8 cellular contexts compared by ENCODE assay signal in the genomic region with DNA sequence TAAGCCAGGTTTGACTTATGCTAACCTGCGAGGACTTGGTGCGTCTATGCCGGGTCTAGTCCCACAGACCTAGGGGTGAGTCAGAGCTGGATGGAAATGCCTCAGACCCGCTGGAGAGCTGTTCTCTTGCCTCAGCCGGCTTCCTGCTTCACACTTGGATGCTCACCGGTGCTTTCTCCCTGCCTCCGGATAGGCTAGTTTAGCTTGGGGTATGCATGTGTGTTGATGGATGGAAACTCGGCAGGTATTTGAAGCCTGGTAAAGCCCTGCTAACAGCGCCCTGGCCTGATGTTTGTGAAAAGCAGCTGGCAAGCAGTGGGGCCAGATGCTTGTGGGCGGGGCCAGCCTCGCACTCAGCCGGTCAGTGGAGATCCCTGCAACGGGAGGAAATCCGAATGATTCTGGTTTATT. TPM values are rescaled to one million over a fixed set of nuclear protein-coding genes. Genes with fewer than 3 reads are reported as not detected.
DNase-seq lines count a peak whose midpoint lies in the region; ATAC-seq and TF ChIP-seq lines count a peak whose summit lies in the region.

No MANE protein-coding gene starts in this region.

- H3K4me3 ChIP-seq in colonic mucosa (no peak overlapping the region), right lobe of liver (peak overlapping the region in 1 of 3 donors; percentile 9), testis (no peak overlapping the region)

- peak overlapping the region; percentile 38 for H3K27ac Mint-ChIP-seq in activated CD4-positive, alpha-beta T cell treated with anti-CD3 and anti-CD28 coated beads for 36 hours

- intact Hi-C loops in activated CD4-positive, alpha-beta T cell treated with anti-CD3 and anti-CD28 coated beads for 36 hours (cut with DNase I, micrococcal nuclease) = loop anchor here in 1 of 2 experiments (2.0 kb wide), 1 partner anchor 14 kb away; no protein-coding TSS in a partner anchor
- intact Hi-C loops in colonic mucosa (cut with DNase I) (no loop called here), right lobe of liver (cut with DNase I) (no loop called here), testis (cut with DNase I; ENCODE audit: low total_unique reads) (no loop called here)

- H3K36me3 ChIP-seq in colonic mucosa (no peaks in the 10 kb centered on the region), right lobe of liver (no peaks in the 10 kb centered on the region), testis (ENCODE audit: low read depth, missing control alignments) (no peaks in the 10 kb centered on the region)

- no peaks in the 10 kb centered on the region for H3K27me3 ChIP-seq in colonic mucosa
- no peaks in the 10 kb centered on the region for H3K27me3 ChIP-seq in right lobe of liver
- no peaks in the 10 kb centered on the region for H3K27me3 ChIP-seq in testis

- POLR2A ChIA-PET in activated CD4-positive, alpha-beta T cell treated with anti-CD3 and anti-CD28 coated beads for 36 hours (lab: Charles Lee) = interaction anchor here (0.5 to 1.3 kb wide), 2 partner anchors 21 to 30 kb away, joined by 4 to 5 read pairs; no protein-coding TSS in a partner anchor

- TF ChIP-seq POLR2A in right lobe of liver (IDR thresholded peaks at IDR 0.05) (no peak), testis (IDR thresholded peaks at IDR 0.05) (no peak)

- H3K9me3 Mint-ChIP-seq in activated CD4-positive, alpha-beta T cell treated with anti-CD3 and anti-CD28 coated beads for 36 hours (ENCODE audit: low read depth) = no peaks in the 10 kb centered on the region

- H3K27me3 Mint-ChIP-seq in activated CD4-positive, alpha-beta T cell treated with anti-CD3 and anti-CD28 coated beads for 36 hours = no peaks in the 10 kb centered on the region

- TF ChIP-seq CTCF in colonic mucosa (IDR thresholded peaks at IDR 0.05) (no peak), right lobe of liver (IDR thresholded peaks at IDR 0.05) (no peak), testis (IDR thresholded peaks at IDR 0.05) (no peak)

- DNase-seq in activated CD4-positive, alpha-beta T cell treated with anti-CD3 and anti-CD28 coated beads for 36 hours = peak; percentile 64
- DNase-seq in activated CD4-positive, alpha-beta T cell treated with anti-CD3 and anti-CD28 coated beads, Interleukin-2, amount 50 U/mL, for 4 hours = no peak
- DNase-seq in NCI-H526 treated with DMSO at 0.1 percent for 48 hours (lab: John Stamatoyannopoulos, UW) (peak; percentile 13), colonic mucosa (peak; percentile 58), right lobe of liver (peak; percentile 62 to 76 (median 73)), testis (peak; percentile 70)
- DNase-seq in NK-92 treated with Interleukin-12 subunit alpha and Interleukin-12 subunit beta, amount 100 ng/mL, for 24 hours (lab: John Stamatoyannopoulos, UW) = no peak

- H3K27ac ChIP-seq in colonic mucosa (peak overlapping the region; percentile 27), right lobe of liver (peak overlapping the region; percentile 25 to 70 (median 42)), testis (peak overlapping the region in 1 of 2 donors; percentile 36)

- peak; percentile 75 for ATAC-seq in activated CD4-positive, alpha-beta T cell treated with anti-CD3 and anti-CD28 coated beads for 36 hours
- ATAC-seq in right lobe of liver (peak; percentile 50 to 71 (median 67)), HG03442 (IDR thresholded peaks at IDR 0.05; ENCODE audit: unreplicated experiment) (no peak)

- WGBS in right lobe of liver (ENCODE audit: insufficient coverage, low coverage, low lambda C conversion rate, missing lambda C conversion rate) = 16% methylated on average over 9 of the region's 14 CpGs
- 22 to 39% methylated on average over 13 to 14 of the region's 14 CpGs for WGBS in testis, 2 donors

- H3K4me1 ChIP-seq in colonic mucosa (peaks cover 18% of the 10 kb centered on the region), right lobe of liver (peaks cover 2 to 60% (median 33%) of the 10 kb centered on the region in 4 donors), testis (peaks cover 56% of the 10 kb centered on the region)

- no peak overlapping the region for H3K4me3 Mint-ChIP-seq in activated CD4-positive, alpha-beta T cell treated with anti-CD3 and anti-CD28 coated beads for 36 hours

- peaks cover 78% of the 10 kb centered on the region for H3K4me1 Mint-ChIP-seq in activated CD4-positive, alpha-beta T cell treated with anti-CD3 and anti-CD28 coated beads for 36 hours

- no peaks in the 10 kb centered on the region for H3K9me3 ChIP-seq in colonic mucosa
- H3K9me3 ChIP-seq in right lobe of liver = no peaks in the 10 kb centered on the region
- no peaks in the 10 kb centered on the region for H3K9me3 ChIP-seq in testis

- H3K36me3 Mint-ChIP-seq in activated CD4-positive, alpha-beta T cell treated with anti-CD3 and anti-CD28 coated beads for 36 hours (ENCODE audit: low read depth) = peaks cover 37% of the 10 kb centered on the region

- peak overlapping the region in 1 of 2 donors; percentile 57 for H3K9ac ChIP-seq in colonic mucosa (ENCODE audit: low read depth in 2 of 2, low read length in 2 of 2)

- CTCF ChIA-PET in activated CD4-positive, alpha-beta T cell treated with anti-CD3 and anti-CD28 coated beads for 36 hours (lab: Charles Lee) = interaction anchor here (0.5 to 1.1 kb wide), 3 partner anchors 13 to 316 kb away, joined by 3 to 4 read pairs (median 4); no protein-coding TSS in a partner anchor

RNA-seq across cellular contexts. Expression of a gene that starts 29.3 kb away (rescaled TPM):
- 100 to 1,000 TPM; 151 to 184 TPM for total RNA-seq in activated CD4-positive, alpha-beta T cell treated with anti-CD3 and anti-CD28 coated beads for 36 hours
- total RNA-seq in colonic mucosa = 100 to 1,000 TPM; 127 to 131 TPM
- total RNA-seq in right lobe of liver = 10 to 100 TPM; 53.7 to 82.6 (median 57.3) TPM
- 100 to 1,000 TPM; 175 to 213 TPM for total RNA-seq in testis
- 111 TPM for polyA plus RNA-seq in testis (ENCODE audit: insufficient read depth, low read depth, low replicate concordance)

Comparison
In these comparisons a context has a peak if more than half of its experiments do, and no peak if none do; other contexts are left out.
1. DNase-seq: peak in activated CD4-positive, alpha-beta T cell treated with anti-CD3 and anti-CD28 coated beads for 36 hours (single experiment), NCI-H526 treated with DMSO at 0.1 percent for 48 hours (single experiment), colonic mucosa (single experiment), right lobe of liver (3 of 3) and testis (single experiment); none in activated CD4-positive, alpha-beta T cell treated with anti-CD3 and anti-CD28 coated beads, Interleukin-2, amount 50 U/mL, for 4 hours (0 of 2) and NK-92 treated with Interleukin-12 subunit alpha and Interleukin-12 subunit beta, amount 100 ng/mL, for 24 hours (single experiment).